25 cellular contexts compared by ENCODE assay signal in the genomic region with DNA sequence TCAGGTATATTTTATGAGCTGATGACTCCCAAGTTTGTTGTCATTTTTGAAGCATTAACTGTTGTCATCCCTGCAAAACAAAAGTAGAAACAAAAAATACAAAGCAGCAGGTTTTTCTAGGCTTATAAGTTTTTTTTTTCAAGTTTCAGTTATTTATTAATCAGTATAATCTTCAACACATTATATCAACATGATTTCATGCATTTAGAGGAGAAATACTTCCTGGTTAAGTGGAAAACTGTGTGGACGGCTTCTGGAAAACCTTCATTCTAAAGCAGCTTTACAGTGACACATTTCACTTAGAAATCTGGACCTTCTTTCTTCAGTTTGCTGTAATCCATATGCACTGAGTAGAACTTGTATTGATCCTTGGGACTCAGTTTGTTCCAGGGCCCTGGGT. TPM values are rescaled to one million over a fixed set of nuclear protein-coding genes. Genes with fewer than 3 reads are reported as not detected.
DNase-seq lines count a peak whose midpoint lies in the region; ATAC-seq, FAIRE-seq and TF ChIP-seq lines count a peak whose summit lies in the region.
"Had no signal": no experiment of that assay in that cellular context is flagged by ENCODE, and none has a peak within 500 bp of the region (broad histone marks: within the 10 kb centered on the region; RNA-seq: fewer than 3 reads in every experiment).

No MANE protein-coding gene starts in this region.

- no peak overlapping the region for H3K23ac ChIP-seq in IMR-90 (ENCODE audit: low read depth, low read length)

- no peak overlapping the region for H3K14ac ChIP-seq in IMR-90 (replicated peaks; ENCODE audit: low read depth, low read length)

- WGBS in IMR-90 (ENCODE audit: extremely low coverage in 2 of 2, insufficient read length in 1 of 2), 2 experiments = no CpG with 5 or more reads among the region's 1 CpG
- WGBS in body of pancreas, 2 donors = 26 to 47% methylated on average over 1 of the region's 1 CpG
- 18 to 26% methylated on average over 1 of the region's 1 CpG for WGBS in pancreas, 2 donors

- CTCF ChIA-PET in IMR-90 (lab: Yijun Ruan, JAX) = interaction anchor here (0.6 kb wide), 1 partner anchor 243 kb away, joined by 3 read pairs; no protein-coding TSS in a partner anchor
- CTCF ChIA-PET in naive thymus-derived CD4-positive, alpha-beta T cell (lab: Charles Lee) = interaction anchor here (0.6 kb wide), 1 partner anchor 170 kb away, joined by 4 read pairs; no protein-coding TSS in a partner anchor

- DNase-seq in IMR-90 (no peak), body of pancreas (no peak), pancreas (no peak), NCI-H526 (lab: John Stamatoyannopoulos, UW) (no peak)
- no peak for DNase-seq in naive thymus-derived CD4-positive, alpha-beta T cell
- DNase-seq: CD4-positive, alpha-beta T cell; CD8-positive, alpha-beta memory T cell; DMS53; DMS79 treated with DMSO at 0.1 percent for 48 hours; GF-D8; GM23248; H7; HCEC 1CT had no signal

- H3K4me3 Mint-ChIP-seq in naive thymus-derived CD4-positive, alpha-beta T cell = no peak overlapping the region
- H3K4me3 Mint-ChIP-seq: B cell; CD14-positive monocyte; CD4-positive, alpha-beta T cell; CD8-positive, alpha-beta memory T cell had no signal

- ATAC-seq in IMR-90 (ENCODE audit: low read depth) (no peak), body of pancreas (peak; percentile 55), pancreas (peak in 3 of 4 donors; percentile 48 to 76 (median 70)), HG03159 (IDR thresholded peaks at IDR 0.05; ENCODE audit: unreplicated experiment) (no peak)
- no peak for ATAC-seq in naive thymus-derived CD4-positive, alpha-beta T cell

- TF ChIP-seq POLR2A in IMR-90 (IDR thresholded peaks at IDR 0.05; ENCODE audit: low read depth, low read length) (no peak), body of pancreas (IDR thresholded peaks at IDR 0.05) (no peak)

- no peak overlapping the region for H3K4me2 ChIP-seq in BLaER1 treated with 17β-estradiol and CSF1 and Interleukin-3, amounts not matched to agents 10 nM and 100 nM
- H3K4me2 ChIP-seq in IMR-90 (ENCODE audit: low read depth, low read length) = no peak overlapping the region
- H3K4me2 ChIP-seq: BLaER1 had no signal

- H3K4ac ChIP-seq in IMR-90 (ENCODE audit: low read depth, low read length) = no peak overlapping the region

- no peaks in the 10 kb centered on the region for H3K79me1 ChIP-seq in IMR-90 (ENCODE audit: low read depth in 1 of 2, low read length in 2 of 2)

- peaks cover 0 to 8% (median 0%) of the 10 kb centered on the region in 5 donors for H3K36me3 Mint-ChIP-seq in naive thymus-derived CD4-positive, alpha-beta T cell

- FAIRE-seq in pancreas (lab: Jason Lieb, UNC) = no peak
- FAIRE-seq: A204.1, GM12892, H1 had no signal

- POLR2A ChIA-PET in IMR-90 (lab: Charles Lee; ENCODE audit: unreplicated experiment) = no interaction called here
- POLR2A ChIA-PET in naive thymus-derived CD4-positive, alpha-beta T cell (lab: Charles Lee) = interaction anchor here (1.0 to 1.4 kb wide), 3 partner anchors 9 to 61 kb away, joined by 3 to 4 read pairs (median 3); no protein-coding TSS in a partner anchor

- in situ Hi-C loops in IMR-90 (cut with MboI; ENCODE audit: low sequenced_read_pairs) = no loop called here

- peak overlapping the region; percentile 18; the same call in 1 of the 2 replicates for H3K18ac ChIP-seq in IMR-90 (ENCODE audit: low read depth, low read length)

- no peaks in the 10 kb centered on the region for H3K27me3 Mint-ChIP-seq in naive thymus-derived CD4-positive, alpha-beta T cell
- H3K27me3 Mint-ChIP-seq: CD4-positive, alpha-beta T cell had no signal

- no peak overlapping the region for H3K27ac Mint-ChIP-seq in naive thymus-derived CD4-positive, alpha-beta T cell
- H3K27ac Mint-ChIP-seq: B cell; CD14-positive monocyte; CD4-positive, alpha-beta T cell; CD8-positive, alpha-beta memory T cell had no signal

- dilution Hi-C loops in IMR-90 (cut with HindIII; ENCODE audit: low sequenced_read_pairs, unreplicated experiment) = no loop called here

- H3K4me1 ChIP-seq in BLaER1 treated with 17β-estradiol and CSF1 and Interleukin-3, amounts not matched to agents 10 nM and 100 nM = peaks cover 27 to 49% (median 34%) of the 10 kb centered on the region in 10 experiments
- H3K4me1 ChIP-seq in IMR-90 (ENCODE audit: control insufficient read depth, insufficient read depth, low read length) (peaks cover 3% of the 10 kb centered on the region; the same call in 1 of the 2 replicates), body of pancreas (peaks cover 10% of the 10 kb centered on the region), pancreas (peaks cover 0 to 7% (median 4%) of the 10 kb centered on the region in 3 donors)
- H3K4me1 ChIP-seq in naive thymus-derived CD4-positive, alpha-beta T cell (ENCODE audit: control insufficient read depth in 2 of 2, insufficient read depth in 2 of 2, low read length in 2 of 2) = peaks cover 4 to 6% of the 10 kb centered on the region in 2 donors

- no peaks in the 10 kb centered on the region for H3K27me3 ChIP-seq in BLaER1 treated with 17β-estradiol and CSF1 and Interleukin-3, amounts not matched to agents 10 nM and 100 nM
- H3K27me3 ChIP-seq in IMR-90 (ENCODE audit: control insufficient read depth, insufficient read depth, low read length) (peaks cover 3% of the 10 kb centered on the region), body of pancreas (no peaks in the 10 kb centered on the region), pancreas (no peaks in the 10 kb centered on the region)
- H3K27me3 ChIP-seq in naive thymus-derived CD4-positive, alpha-beta T cell (ENCODE audit: control insufficient read depth in 2 of 2, insufficient read depth in 2 of 2, low read length in 2 of 2) = no peaks in the 10 kb centered on the region
- H3K27me3 ChIP-seq: BLaER1 had no signal

- H4K20me1 ChIP-seq in BLaER1 treated with 17β-estradiol and CSF1 and Interleukin-3, amounts not matched to agents 10 nM and 100 nM = no peaks in the 10 kb centered on the region
- H4K20me1 ChIP-seq in IMR-90 (ENCODE audit: insufficient read depth, low read length) = no peaks in the 10 kb centered on the region
- H4K20me1 ChIP-seq: BLaER1 had no signal

- H2AK9ac ChIP-seq in IMR-90 (replicated peaks; ENCODE audit: low read depth, low read length, poor library complexity) = no peak overlapping the region

- no peak overlapping the region for H2AFZ ChIP-seq in IMR-90 (replicated peaks; ENCODE audit: low read length, poor library complexity)
- H2AFZ ChIP-seq: GM23248 had no signal

- no peaks in the 10 kb centered on the region for H3K9me1 ChIP-seq in IMR-90 (ENCODE audit: insufficient read depth, low read length)

- H3K9ac ChIP-seq in BLaER1 treated with 17β-estradiol and CSF1 and Interleukin-3, amounts not matched to agents 10 nM and 100 nM = no peak overlapping the region
- H3K9ac ChIP-seq in IMR-90 (ENCODE audit: low read depth, low read length) = no peak overlapping the region
- H3K9ac ChIP-seq: BLaER1, GM23248 had no signal

- peaks cover 0 to 8% (median 0%) of the 10 kb centered on the region in 11 donors for H3K9me3 Mint-ChIP-seq in naive thymus-derived CD4-positive, alpha-beta T cell
- H3K9me3 Mint-ChIP-seq: CD4-positive, alpha-beta T cell; CD8-positive, alpha-beta memory T cell had no signal

- no peak overlapping the region for H2AK5ac ChIP-seq in IMR-90 (ENCODE audit: low read depth, low read length)

- no peaks in the 10 kb centered on the region; a peak in 1 of 22 replicates for H3K36me3 ChIP-seq in BLaER1 treated with 17β-estradiol and CSF1 and Interleukin-3, amounts not matched to agents 10 nM and 100 nM
- H3K36me3 ChIP-seq in IMR-90 (ENCODE audit: control insufficient read depth, insufficient read depth, low read length) (no peaks in the 10 kb centered on the region), body of pancreas (replicated peaks in 1 of 2; ENCODE audit: insufficient read depth in 1 of 2, low read depth in 2 of 2) (no peaks in the 10 kb centered on the region), pancreas (no peaks in the 10 kb centered on the region)
- H3K36me3 ChIP-seq in naive thymus-derived CD4-positive, alpha-beta T cell (ENCODE audit: control insufficient read depth in 2 of 3, insufficient read depth in 3 of 3, low read length in 3 of 3) = no peaks in the 10 kb centered on the region
- H3K36me3 ChIP-seq: BLaER1 had no signal

- H3K4me3 ChIP-seq in BLaER1 treated with 17β-estradiol and CSF1 and Interleukin-3, amounts not matched to agents 10 nM and 100 nM = no peak overlapping the region
- no peak overlapping the region for H3K4me3 ChIP-seq in IMR-90 (ENCODE audit: insufficient read depth, low read depth, low read length)
- no peak overlapping the region for H3K4me3 ChIP-seq in body of pancreas
- no peak overlapping the region for H3K4me3 ChIP-seq in pancreas
- H3K4me3 ChIP-seq in naive thymus-derived CD4-positive, alpha-beta T cell (ENCODE audit: low read length) = no peak overlapping the region
- H3K4me3 ChIP-seq: BLaER1, GM23248 had no signal

- TF ChIP-seq RAD21 in IMR-90 (IDR thresholded peaks at IDR 0.05; ENCODE audit: low read length) = no peak

- no peak overlapping the region for H2BK20ac ChIP-seq in IMR-90 (ENCODE audit: low read depth, low read length)

- intact Hi-C loops in IMR-90 (cut with micrococcal nuclease) = no loop called here
- intact Hi-C loops in body of pancreas (cut with DNase I) = no loop called here
- intact Hi-C loops in pancreas (cut with DNase I) = no loop called here
- intact Hi-C loops in naive thymus-derived CD4-positive, alpha-beta T cell (cut with micrococcal nuclease) = no loop called here

- no peak overlapping the region for H4K5ac ChIP-seq in IMR-90 (ENCODE audit: low read depth, low read length)

- TF ChIP-seq CTCF in IMR-90 (conservative IDR thresholded peaks at IDR 0.05; ENCODE audit: low read depth, low read length) = no peak
- TF ChIP-seq CTCF in body of pancreas (IDR thresholded peaks at IDR 0.05) = no peak
- TF ChIP-seq CTCF in pancreas (IDR thresholded peaks at IDR 0.05) = no peak

- H2BK15ac ChIP-seq in IMR-90 (ENCODE audit: low read depth, low read length) = no peak overlapping the region

- H3K4me1 Mint-ChIP-seq in naive thymus-derived CD4-positive, alpha-beta T cell = peaks cover 6 to 36% (median 20%) of the 10 kb centered on the region in 7 donors

- no peak overlapping the region for H4K8ac ChIP-seq in IMR-90 (ENCODE audit: low read depth in 2 of 2, low read length in 2 of 2)

- no peak overlapping the region for H4K91ac ChIP-seq in IMR-90 (ENCODE audit: insufficient read depth, low read depth, low read length)

- H3K9me3 ChIP-seq in BLaER1 treated with 17β-estradiol and CSF1 and Interleukin-3, amounts not matched to agents 10 nM and 100 nM (replicated peaks in 1 of 11) = peaks cover 10 to 35% (median 29%) of the 10 kb centered on the region in 11 experiments
- H3K9me3 ChIP-seq in IMR-90 (ENCODE audit: control insufficient read depth, insufficient read depth, low read length) (peaks cover 4% of the 10 kb centered on the region), body of pancreas (no peaks in the 10 kb centered on the region), pancreas (no peaks in the 10 kb centered on the region)
- no peaks in the 10 kb centered on the region for H3K9me3 ChIP-seq in naive thymus-derived CD4-positive, alpha-beta T cell (ENCODE audit: control insufficient read depth in 2 of 3, low read length in 3 of 3)

- H2BK5ac ChIP-seq in IMR-90 (ENCODE audit: low read depth, low read length, poor library complexity, severe bottlenecking) = no peak overlapping the region

- no peak overlapping the region for H3K56ac ChIP-seq in IMR-90 (ENCODE audit: extremely low read depth, insufficient read depth, low read length)

- BruUV-seq in IMR-90 (replicated peaks; lab: Mats Ljungman, UMichigan) = no TSS peak

- peak overlapping the region in 8 of 11 experiments; percentile 11 to 92 (median 88); a peak in 11 of 22 replicates for H3K27ac ChIP-seq in BLaER1 treated with 17β-estradiol and CSF1 and Interleukin-3, amounts not matched to agents 10 nM and 100 nM
- H3K27ac ChIP-seq in IMR-90 (ENCODE audit: insufficient read depth, low read length) (no peak overlapping the region), body of pancreas (peak overlapping the region in 2 of 4 donors; percentile 31 to 43), pancreas (peak overlapping the region in 2 of 4 donors; percentile 44 to 50)
- H3K27ac ChIP-seq in naive thymus-derived CD4-positive, alpha-beta T cell (ENCODE audit: low read depth, low read length) = no peak overlapping the region
- H3K27ac ChIP-seq: 22Rv1, BLaER1 had no signal

- H2BK120ac ChIP-seq in IMR-90 (ENCODE audit: low read depth, low read length) = no peak overlapping the region

RNA-seq across cellular contexts. Expression of a gene that starts 34.6 kb away (rescaled TPM):
- total RNA-seq in IMR-90 (2012; rRNA removed) (not detected in 2 replicates), body of pancreas (under 1 TPM in 1 of 2 donors, not detected in 1; 0.52 TPM), pancreas (under 1 TPM; 0.21 to 0.63 (median 0.30) TPM)
- polyA plus RNA-seq in IMR-90 (2012; rRNA removed) (not detected in 2 replicates), pancreas (under 1 TPM in 1 of 2 donors, not detected in 1; 0.08 TPM)
- polyA plus RNA-seq in IMR-90 (2012; cell fraction: cytosol; rRNA removed) = not detected in 2 replicates
- polyA plus RNA-seq in IMR-90 (2012; cell fraction: nucleus; rRNA removed; ENCODE audit: low replicate concordance) = not detected in 2 replicates
- total RNA-seq in naive thymus-derived CD4-positive, alpha-beta T cell = 100 to 1,000 TPM in 4 of 5 experiments, 10 to 100 TPM in 1; 66.7 to 224 (median 121) TPM
- 10 to 100 TPM; 52.2 to 67.5 TPM for polyA plus RNA-seq in naive thymus-derived CD4-positive, alpha-beta T cell
- total RNA-seq: Daoy, G401, H1, H7 had no signal
- polyA plus RNA-seq: AG04450, H1 had no signal

Comparison
In these comparisons a context has a peak if more than half of its experiments do, and no peak if none do; other contexts are left out.
1. H3K27ac ChIP-seq: peak in BLaER1 treated with 17β-estradiol and CSF1 and Interleukin-3, amounts not matched to agents 10 nM and 100 nM (8 of 11); none in IMR-90 (single experiment) and naive thymus-derived CD4-positive, alpha-beta T cell (single experiment).
2. ATAC-seq: peak in body of pancreas (single experiment) and pancreas (3 of 4); none in IMR-90 (single experiment), HG03159 (single experiment) and naive thymus-derived CD4-positive, alpha-beta T cell (single experiment).
3. RNA of a gene that starts 34.6 kb away (total RNA-seq): 66.7 to 224 TPM in naive thymus-derived CD4-positive, alpha-beta T cell; 0.52 TPM in body of pancreas, 0.21 to 0.63 TPM in pancreas and not detected in IMR-90; every median in the first group is over 10 times any median in the second.